22 cellular contexts compared by ENCODE assay signal in genomic region chr18:68186039-68186438, GRCh38.
"Had no signal": no experiment of that assay in that cellular context is flagged by ENCODE, and none has a peak within 500 bp of the region (broad histone marks: within the 10 kb centered on the region; RNA-seq: fewer than 3 reads in every experiment).

No MANE protein-coding gene starts in this region.

- H3K36me3 ChIP-seq: MG63 had no signal

- H3K27me3 ChIP-seq: MG63 had no signal

- DNase-seq: Karpas-422, KG1, MG63, NCI-H1092, NCI-H1105 treated with DMSO at 0.1 percent for 48 hours, NCI-H1417 treated with DMSO at 0.1 percent for 48 hours, NCI-H146, NCI-H1694 treated with DMSO at 0.1 percent for 48 hours, NCI-H1930, NCI-H2081 treated with DMSO at 0.1 percent for 48 hours, NCI-H2171, NCI-H226, NCI-H446, NCI-H510A, NCI-H524 treated with DMSO at 0.1 percent for 48 hours, NCI-H69, PC-3, SHP77, SK-N-SH, SW 1271 had no signal

- H3K27ac ChIP-seq: RWPE1 had no signal

- H3K9ac ChIP-seq: SK-N-SH had no signal

- H3K9me3 ChIP-seq: MG63, SK-N-SH had no signal

- ATAC-seq: Panc1, PC-3 had no signal

- H3K4me2 ChIP-seq: SK-N-SH had no signal

- H3K4me3 ChIP-seq: MG63 had no signal
